Comparison of ENCODE assay signal across 8 cellular contexts in the genomic region with DNA sequence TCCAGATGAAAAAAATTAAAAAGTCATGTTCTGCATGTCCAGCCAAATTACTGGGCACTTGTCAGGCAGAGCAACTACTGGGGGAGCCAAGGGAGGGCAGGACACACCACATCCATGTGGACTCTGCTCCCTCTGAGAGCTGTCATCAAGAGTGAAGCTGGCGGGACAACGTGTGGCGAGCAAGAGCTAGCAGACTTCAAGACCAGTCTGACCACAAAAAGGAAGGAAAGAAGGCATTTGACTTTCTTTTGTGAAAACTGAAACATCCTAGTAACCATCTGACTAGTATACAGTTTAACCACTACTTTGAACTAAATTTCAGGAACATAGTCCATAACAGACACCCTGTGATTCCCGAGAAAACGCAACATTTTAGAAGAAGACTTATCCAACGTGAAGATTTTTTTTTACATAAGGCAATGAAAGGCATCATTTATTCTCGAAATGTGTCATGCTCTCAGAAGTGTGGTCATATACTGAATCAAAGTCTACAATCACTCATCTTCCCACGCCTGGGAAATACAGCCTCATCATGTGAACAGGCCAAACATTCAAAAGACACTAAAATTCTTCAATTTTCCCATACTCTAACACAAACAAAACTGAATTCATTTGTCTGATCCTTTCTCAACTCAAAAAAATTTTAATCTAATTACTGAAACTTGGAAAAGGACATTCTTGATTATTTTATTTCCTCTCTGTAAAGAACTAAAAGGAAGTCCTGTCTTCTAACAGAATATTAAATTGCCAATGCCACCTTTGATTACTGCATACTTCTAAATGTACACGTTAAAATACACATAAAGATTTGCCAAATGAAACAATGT. TPM values are rescaled to one million over a fixed set of nuclear protein-coding genes. Genes with fewer than 3 reads are reported as not detected.
A peak's percentile ranks its signal among the peaks of the same experiment; 100 is the strongest.
DNase-seq lines count a peak whose midpoint lies in the region; ATAC-seq lines count a peak whose summit lies in the region.

No MANE protein-coding gene starts in this region.

- peaks cover 24% of the 10 kb centered on the region for H3K4me1 Mint-ChIP-seq in activated CD8-positive, alpha-beta memory T cell treated with anti-CD3 and anti-CD28 coated beads, Interleukin-2, amount 10 ng/mL, durations not matched to agents 7 days and 5 days

- no peak overlapping the region for H3K4me3 Mint-ChIP-seq in activated CD8-positive, alpha-beta memory T cell treated with anti-CD3 and anti-CD28 coated beads, Interleukin-2, amount 10 ng/mL, durations not matched to agents 7 days and 5 days

- peak; percentile 46 for DNase-seq in activated CD8-positive, alpha-beta memory T cell treated with anti-CD3 and anti-CD28 coated beads, Interleukin-2, amount 10 ng/mL, durations not matched to agents 7 days and 5 days
- DNase-seq in activated CD8-positive, alpha-beta memory T cell treated with anti-CD3 and anti-CD28 coated beads, Interleukin-2, amount 50 U/mL, for 48 hours = no peak
- peak; percentile 88 for DNase-seq in RPMI7951 (ENCODE audit: low read depth)
- DNase-seq in fibroblast of peridontal ligament (ENCODE audit: extremely low read depth) = peak; percentile 84
- peak; percentile 68 for DNase-seq in stimulated activated CD4-positive, alpha-beta T cell treated with anti-CD3 and anti-CD28 coated beads, Interleukin-4, amount 100 ng/mL, for 24 hours
- DNase-seq in GM19238 (ENCODE audit: insufficient read length, low spot score) = no peak
- DNase-seq in cerebellar cortex (ENCODE audit: low spot score) = no peak

- H3K36me3 Mint-ChIP-seq in activated CD8-positive, alpha-beta memory T cell treated with anti-CD3 and anti-CD28 coated beads, Interleukin-2, amount 10 ng/mL, durations not matched to agents 7 days and 5 days = no peaks in the 10 kb centered on the region

- no peak overlapping the region for H3K27ac Mint-ChIP-seq in activated CD8-positive, alpha-beta memory T cell treated with anti-CD3 and anti-CD28 coated beads, Interleukin-2, amount 10 ng/mL, durations not matched to agents 7 days and 5 days

- peaks cover 64% of the 10 kb centered on the region for H3K27me3 Mint-ChIP-seq in activated CD8-positive, alpha-beta memory T cell treated with anti-CD3 and anti-CD28 coated beads, Interleukin-2, amount 10 ng/mL, durations not matched to agents 7 days and 5 days

- CTCF ChIA-PET in activated CD8-positive, alpha-beta memory T cell treated with anti-CD3 and anti-CD28 coated beads, Interleukin-2, amount 10 ng/mL, durations not matched to agents 7 days and 5 days (lab: Charles Lee) = no interaction called here

- peak; percentile 55 for ATAC-seq in activated CD8-positive, alpha-beta memory T cell treated with anti-CD3 and anti-CD28 coated beads, Interleukin-2, amount 10 ng/mL, durations not matched to agents 7 days and 5 days
- ATAC-seq in HG02884 (IDR thresholded peaks at IDR 0.05; ENCODE audit: unreplicated experiment) = peak; percentile 88

- H3K9me3 Mint-ChIP-seq in activated CD8-positive, alpha-beta memory T cell treated with anti-CD3 and anti-CD28 coated beads, Interleukin-2, amount 10 ng/mL, durations not matched to agents 7 days and 5 days (ENCODE audit: low read depth) = no peaks in the 10 kb centered on the region

RNA-seq across cellular contexts. Expression of a gene that starts 15.5 kb away (rescaled TPM):
- 1 to 10 TPM in 1 of 2 experiments, under 1 TPM in 1; 0.73 to 1.3 TPM for total RNA-seq in activated CD8-positive, alpha-beta memory T cell treated with anti-CD3 and anti-CD28 coated beads, Interleukin-2, amount 10 ng/mL, durations not matched to agents 7 days and 5 days
- 18.4 and 20.6 TPM in 2 replicates for total RNA-seq in RPMI7951 (2014; rRNA removed; shearing (Covaris generic))

Comparison
In these comparisons a context has a peak if more than half of its experiments do, and no peak if none do; other contexts are left out.
1. DNase-seq: peak in activated CD8-positive, alpha-beta memory T cell treated with anti-CD3 and anti-CD28 coated beads, Interleukin-2, amount 10 ng/mL, durations not matched to agents 7 days and 5 days (single experiment), RPMI7951 (single experiment), fibroblast of peridontal ligament (single experiment) and stimulated activated CD4-positive, alpha-beta T cell treated with anti-CD3 and anti-CD28 coated beads, Interleukin-4, amount 100 ng/mL, for 24 hours (single experiment); none in activated CD8-positive, alpha-beta memory T cell treated with anti-CD3 and anti-CD28 coated beads, Interleukin-2, amount 50 U/mL, for 48 hours (single experiment), GM19238 (single experiment) and cerebellar cortex (single experiment).